12 cellular contexts compared by ENCODE assay signal in the genomic region with DNA sequence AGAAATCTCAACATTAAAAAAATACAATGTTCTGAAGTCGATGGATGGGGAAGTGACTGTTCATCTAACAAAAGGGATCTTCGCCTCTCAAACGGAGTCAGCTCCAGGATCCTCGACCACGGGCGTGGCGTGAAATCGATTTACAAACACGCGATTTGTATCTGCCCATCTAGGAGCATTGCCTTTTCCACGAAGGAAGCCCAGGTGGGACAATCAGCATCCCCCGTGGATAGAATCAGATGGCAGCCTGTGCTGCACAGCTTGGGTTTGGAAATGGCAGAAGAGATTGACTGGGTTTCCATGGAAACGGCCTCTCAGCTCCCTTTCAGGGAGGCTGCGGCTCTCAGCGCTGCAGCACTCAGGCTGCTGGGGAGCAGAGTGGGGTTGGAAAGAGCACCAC.
A peak's percentile ranks its signal among the peaks of the same experiment; 100 is the strongest.
DNase-seq lines count a peak whose midpoint lies in the region; ATAC-seq, FAIRE-seq and TF ChIP-seq lines count a peak whose summit lies in the region.
"Had no signal": no experiment of that assay in that cellular context is flagged by ENCODE, and none has a peak within 500 bp of the region (broad histone marks: within the 10 kb centered on the region; RNA-seq: fewer than 3 reads in every experiment).

No MANE protein-coding gene starts in this region.

- no peak overlapping the region for H2BK5ac ChIP-seq in neuronal stem cell (ENCODE audit: low read length)

- FAIRE-seq in kidney (lab: Jason Lieb, UNC) = no peak
- FAIRE-seq: endothelial cell of umbilical vein had no signal

- H3K9me3 ChIP-seq in ES-I3 (ENCODE audit: control insufficient read depth, insufficient read depth, low read length) (no peaks in the 10 kb centered on the region), neuronal stem cell (replicated peaks in 1 of 2; ENCODE audit: control insufficient read depth in 2 of 2, insufficient read depth in 1 of 2, low read depth in 1 of 2, low read length in 2 of 2) (no peaks in the 10 kb centered on the region), kidney (ENCODE audit: control insufficient read depth in 1 of 2, low read length in 2 of 2) (no peaks in the 10 kb centered on the region)
- H3K9me3 ChIP-seq in CD8-positive, alpha-beta T cell (ENCODE audit: low read length) = no peaks in the 10 kb centered on the region
- H3K9me3 ChIP-seq: MG63 had no signal

- no peak for ATAC-seq in activated CD8-positive, alpha-beta T cell treated with anti-CD3 and anti-CD28 coated beads for 36 hours
- no peak for ATAC-seq in CD8-positive, alpha-beta T cell
- ATAC-seq: activated T-cell treated with anti-CD3 and anti-CD28 coated beads, Interleukin-2, amount 50 U/mL, for 4 hours had no signal

- CTCF ChIA-PET in activated CD8-positive, alpha-beta T cell treated with anti-CD3 and anti-CD28 coated beads for 36 hours (lab: Charles Lee) = interaction anchor here (1.0 to 1.4 kb wide), 3 partner anchors 23 to 37 kb away, joined by 3 to 5 read pairs (median 3); no protein-coding TSS in a partner anchor
- CTCF ChIA-PET in CD8-positive, alpha-beta T cell (lab: Charles Lee) = no interaction called here

- H3K27me3 ChIP-seq in dorsolateral prefrontal cortex (peaks cover 0 to 15% (median 0%) of the 10 kb centered on the region in 45 donors), neuronal stem cell (ENCODE audit: control insufficient read depth in 3 of 3, insufficient read depth in 3 of 3, low read depth in 1 of 3, low read length in 3 of 3) (peaks cover 0 to 16% (median 1%) of the 10 kb centered on the region in 3 experiments)
- no peaks in the 10 kb centered on the region for H3K27me3 ChIP-seq in CD8-positive, alpha-beta T cell (ENCODE audit: insufficient read depth, low read length)

- no peak overlapping the region for H4K8ac ChIP-seq in neuronal stem cell (ENCODE audit: low read depth, low read length)

- no peaks in the 10 kb centered on the region for H3K79me1 ChIP-seq in neuronal stem cell (ENCODE audit: low read depth, low read length)

- no peak overlapping the region for H2BK15ac ChIP-seq in neuronal stem cell (ENCODE audit: low read length)

- no peak overlapping the region for H3K4ac ChIP-seq in neuronal stem cell (ENCODE audit: low read length)

- no peak overlapping the region for H3K27ac Mint-ChIP-seq in activated CD8-positive, alpha-beta T cell treated with anti-CD3 and anti-CD28 coated beads for 36 hours
- no peak overlapping the region for H3K27ac Mint-ChIP-seq in CD8-positive, alpha-beta T cell
- H3K27ac Mint-ChIP-seq: T-helper 1 cell treated with Interleukin-12 subunit alpha and Interleukin-12 subunit beta and Interleukin-4 antibody, amounts not matched to agents 30 μg/mL and 1 μg/mL, for 36 hours had no signal

- H4K91ac ChIP-seq in neuronal stem cell (ENCODE audit: low read depth, low read length, poor library complexity) = no peak overlapping the region

- H3K23ac ChIP-seq in neuronal stem cell (ENCODE audit: low read depth, low read length, poor library complexity) = no peak overlapping the region

- WGBS in neuronal stem cell (ENCODE audit: extremely low coverage in 2 of 2, insufficient read length in 2 of 2, insufficient replicate concordance in 1 of 2), 2 donors = no CpG with 5 or more reads among the region's 15 CpGs

- no peak overlapping the region for H3K4me3 Mint-ChIP-seq in activated CD8-positive, alpha-beta T cell treated with anti-CD3 and anti-CD28 coated beads for 36 hours
- no peak overlapping the region for H3K4me3 Mint-ChIP-seq in CD8-positive, alpha-beta T cell
- H3K4me3 Mint-ChIP-seq: activated T-cell treated with anti-CD3 and anti-CD28 coated beads, Interleukin-2, amount 50 U/mL, for 4 hours; T-helper 1 cell treated with Interleukin-12 subunit alpha and Interleukin-12 subunit beta and Interleukin-4 antibody, amounts not matched to agents 30 μg/mL and 1 μg/mL, for 36 hours had no signal

- H3K4me1 Mint-ChIP-seq in activated CD8-positive, alpha-beta T cell treated with anti-CD3 and anti-CD28 coated beads for 36 hours (ENCODE audit: low read depth) = no peaks in the 10 kb centered on the region
- H3K4me1 Mint-ChIP-seq in CD8-positive, alpha-beta T cell (ENCODE audit: low read depth) = no peaks in the 10 kb centered on the region

- H3K18ac ChIP-seq in neuronal stem cell (ENCODE audit: low read length) = peak overlapping the region; percentile 21

- no peaks in the 10 kb centered on the region for H3K9me3 Mint-ChIP-seq in activated CD8-positive, alpha-beta T cell treated with anti-CD3 and anti-CD28 coated beads for 36 hours
- no peaks in the 10 kb centered on the region for H3K9me3 Mint-ChIP-seq in CD8-positive, alpha-beta T cell
- H3K9me3 Mint-ChIP-seq: activated T-cell treated with anti-CD3 and anti-CD28 coated beads, Interleukin-2, amount 50 U/mL, for 4 hours; T-helper 1 cell treated with Interleukin-12 subunit alpha and Interleukin-12 subunit beta and Interleukin-4 antibody, amounts not matched to agents 30 μg/mL and 1 μg/mL, for 36 hours had no signal

- POLR2A ChIA-PET in activated CD8-positive, alpha-beta T cell treated with anti-CD3 and anti-CD28 coated beads for 36 hours (lab: Charles Lee) = no interaction called here
- POLR2A ChIA-PET in CD8-positive, alpha-beta T cell (lab: Charles Lee) = no interaction called here

- H3K36me3 ChIP-seq in ES-I3 (ENCODE audit: insufficient read depth, low read length) = no peaks in the 10 kb centered on the region
- H3K36me3 ChIP-seq in neuronal stem cell (replicated peaks in 1 of 2; ENCODE audit: control insufficient read depth in 2 of 2, insufficient read depth in 2 of 2, low read length in 2 of 2) = no peaks in the 10 kb centered on the region
- no peaks in the 10 kb centered on the region for H3K36me3 ChIP-seq in kidney (ENCODE audit: control insufficient read depth in 1 of 2, insufficient read depth in 2 of 2, low read length in 2 of 2)
- no peaks in the 10 kb centered on the region for H3K36me3 ChIP-seq in CD8-positive, alpha-beta T cell (ENCODE audit: insufficient read depth, low read length)
- H3K36me3 ChIP-seq: MG63 had no signal

- peaks cover 27% of the 10 kb centered on the region for H3K27me3 Mint-ChIP-seq in activated CD8-positive, alpha-beta T cell treated with anti-CD3 and anti-CD28 coated beads for 36 hours
- peaks cover 29% of the 10 kb centered on the region for H3K27me3 Mint-ChIP-seq in CD8-positive, alpha-beta T cell (ENCODE audit: low read depth)

- H3K4me3 ChIP-seq in dorsolateral prefrontal cortex = peak overlapping the region; percentile 2 to 70 (median 47)
- H3K4me3 ChIP-seq in neuronal stem cell (ENCODE audit: low read length in 2 of 2) = peak overlapping the region; percentile 11 to 78
- H3K4me3 ChIP-seq in kidney (ENCODE audit: low read length in 2 of 2) = no peak overlapping the region
- no peak overlapping the region for H3K4me3 ChIP-seq in CD8-positive, alpha-beta T cell (ENCODE audit: low read depth, low read length)
- H3K4me3 ChIP-seq: MG63 had no signal

- H2BK120ac ChIP-seq in neuronal stem cell (ENCODE audit: low read depth, low read length) = no peak overlapping the region

- H3K4me1 ChIP-seq in ES-I3 (ENCODE audit: insufficient read depth, low read length) = peaks cover 3% of the 10 kb centered on the region; the same call in 1 of the 2 replicates
- H3K4me1 ChIP-seq in neuronal stem cell (ENCODE audit: control insufficient read depth in 2 of 2, insufficient read depth in 1 of 2, low read depth in 1 of 2, low read length in 2 of 2) = peaks cover 4 to 5% of the 10 kb centered on the region in 2 donors
- H3K4me1 ChIP-seq in kidney (ENCODE audit: control insufficient read depth in 1 of 2, insufficient read depth in 1 of 2, low read depth in 1 of 2, low read length in 2 of 2) = no peaks in the 10 kb centered on the region
- H3K4me1 ChIP-seq in CD8-positive, alpha-beta T cell (ENCODE audit: insufficient read depth, low read length) = no peaks in the 10 kb centered on the region

- H3K9ac ChIP-seq in ES-I3 (ENCODE audit: low read depth, low read length) (peak overlapping the region; percentile 36; the same call in 1 of the 2 replicates), neuronal stem cell (ENCODE audit: low read depth, low read length, poor library complexity) (peak overlapping the region; percentile 53), kidney (ENCODE audit: low read length in 2 of 2) (no peak overlapping the region)

- no peak overlapping the region for H2AK5ac ChIP-seq in neuronal stem cell (ENCODE audit: low read depth, low read length)

- no peaks in the 10 kb centered on the region for H3K36me3 Mint-ChIP-seq in activated CD8-positive, alpha-beta T cell treated with anti-CD3 and anti-CD28 coated beads for 36 hours (ENCODE audit: low read depth)
- no peaks in the 10 kb centered on the region for H3K36me3 Mint-ChIP-seq in CD8-positive, alpha-beta T cell

- no peak overlapping the region for H2BK12ac ChIP-seq in neuronal stem cell (ENCODE audit: low read length)

- peak overlapping the region in 57 of 59 donors; percentile 6 to 90 (median 75) for H3K27ac ChIP-seq in dorsolateral prefrontal cortex
- no peak overlapping the region for H3K27ac ChIP-seq in neuronal stem cell (replicated peaks; ENCODE audit: low read length)
- no peak overlapping the region for H3K27ac ChIP-seq in kidney (ENCODE audit: low read depth in 2 of 2, low read length in 2 of 2)
- no peak overlapping the region for H3K27ac ChIP-seq in CD8-positive, alpha-beta T cell (ENCODE audit: low read depth, low read length)

- peak overlapping the region; percentile 73 for H3K4me2 ChIP-seq in neuronal stem cell (ENCODE audit: insufficient read depth, low read length, poor library complexity, severe bottlenecking)

- peak in 12 of 56 donors; percentile 3 to 56 (median 17) for TF ChIP-seq CTCF in dorsolateral prefrontal cortex (IDR thresholded peaks at IDR 0.05 in 54 of 56, conservative IDR thresholded peaks at IDR 0.05 in 2 of 56; ENCODE audit: low read depth in 1 of 56, partially characterized antibody in 56 of 56)
- TF ChIP-seq CTCF in activated CD8-positive, alpha-beta T cell treated with anti-CD3 and anti-CD28 coated beads for 36 hours (IDR thresholded peaks at IDR 0.05) = no peak
- no peak for TF ChIP-seq CTCF in kidney (IDR thresholded peaks at IDR 0.05; ENCODE audit: borderline replicate concordance, extremely low read depth, insufficient read depth)
- no peak for TF ChIP-seq CTCF in CD8-positive, alpha-beta T cell (IDR thresholded peaks at IDR 0.05)

- intact Hi-C loops in dorsolateral prefrontal cortex (cut with DNase I) = loop anchor here in 1 of 2 donors (5.0 kb wide), 1 partner anchor 1447 kb away; no protein-coding TSS in a partner anchor
- intact Hi-C loops in activated CD8-positive, alpha-beta T cell treated with anti-CD3 and anti-CD28 coated beads for 36 hours (cut with micrococcal nuclease) = no loop called here
- intact Hi-C loops in kidney (cut with DNase I) = no loop called here
- intact Hi-C loops in CD8-positive, alpha-beta T cell (cut with DNase I, micrococcal nuclease) = no loop called here

- peak overlapping the region; percentile 62 for H2AFZ ChIP-seq in neuronal stem cell (ENCODE audit: low read length)

- no peak overlapping the region for H3K14ac ChIP-seq in neuronal stem cell (ENCODE audit: low read length)

- DNase-seq in NCI-H524 (lab: John Stamatoyannopoulos, UW) = peak; percentile 84 to 94
- DNase-seq in dorsolateral prefrontal cortex = peak in 6 of 10 donors; percentile 37 to 83 (median 66)
- peak; percentile 73 for DNase-seq in neuronal stem cell (ENCODE audit: low spot score)
- no peak for DNase-seq in activated CD8-positive, alpha-beta T cell treated with anti-CD3 and anti-CD28 coated beads for 36 hours
- DNase-seq in kidney = no peak
- DNase-seq in activated naive CD4-positive, alpha-beta T cell treated with Interleukin-2 at 50 U/mL for 16 hours = no peak
- DNase-seq in CD8-positive, alpha-beta T cell = no peak
- DNase-seq: activated T-cell treated with anti-CD3 and anti-CD28 coated beads, Interleukin-2, amount 50 U/mL, for 4 hours had no signal

Comparison
In these comparisons a context has a peak if more than half of its experiments do, and no peak if none do; other contexts are left out.
1. H3K9ac ChIP-seq: peak in ES-I3 (single experiment) and neuronal stem cell (single experiment); none in kidney (0 of 2).
2. DNase-seq: peak in NCI-H524 (2 of 2), dorsolateral prefrontal cortex (6 of 10) and neuronal stem cell (single experiment); none in activated CD8-positive, alpha-beta T cell treated with anti-CD3 and anti-CD28 coated beads for 36 hours (single experiment), kidney (single experiment), activated naive CD4-positive, alpha-beta T cell treated with Interleukin-2 at 50 U/mL for 16 hours (single experiment) and CD8-positive, alpha-beta T cell (0 of 7).
3. H3K27ac ChIP-seq: peak in dorsolateral prefrontal cortex (57 of 59); none in neuronal stem cell (single experiment), kidney (0 of 2) and CD8-positive, alpha-beta T cell (single experiment).
4. H3K4me3 ChIP-seq: peak in dorsolateral prefrontal cortex (59 of 59) and neuronal stem cell (2 of 2); none in kidney (0 of 2) and CD8-positive, alpha-beta T cell (single experiment).